38 cellular contexts compared by ENCODE assay signal in the genomic region with DNA sequence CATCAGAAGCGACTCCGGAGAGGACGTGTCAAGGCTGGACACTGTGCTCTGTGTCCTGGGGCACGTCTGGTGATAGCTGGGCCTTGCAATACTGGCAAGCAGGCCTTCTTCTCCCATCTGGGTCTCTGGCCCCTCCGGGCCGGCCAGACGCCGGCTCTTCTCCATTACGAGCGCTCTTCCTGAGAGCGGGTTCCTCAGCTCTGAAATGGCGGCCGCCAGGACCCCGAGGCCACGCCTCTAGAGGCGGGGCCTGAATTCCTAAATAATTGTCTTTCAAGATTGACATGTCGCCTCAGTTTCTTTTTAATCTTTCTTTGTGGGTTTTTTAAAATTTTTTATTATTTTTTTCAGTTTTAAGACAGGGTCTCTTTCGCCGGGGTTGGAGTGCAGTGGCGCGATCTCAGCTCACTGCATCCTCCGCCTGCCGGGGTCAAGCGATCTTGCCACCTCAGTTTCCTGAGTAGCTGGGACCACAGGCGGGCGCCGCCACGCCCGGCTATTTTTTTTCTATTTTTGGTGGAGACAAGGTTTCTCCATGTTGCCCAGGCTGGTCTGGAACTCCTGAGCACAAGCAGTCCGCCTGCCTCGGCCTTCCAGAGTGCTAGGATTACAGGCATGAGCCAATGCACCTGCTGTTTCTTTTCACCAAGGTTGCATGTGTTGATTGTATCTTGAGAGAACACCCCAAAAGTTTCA.
"Had no signal": no experiment of that assay in that cellular context is flagged by ENCODE, and none has a peak within 500 bp of the region (broad histone marks: within the 10 kb centered on the region; RNA-seq: fewer than 3 reads in every experiment).

No MANE protein-coding gene starts in this region.

- H3K4me3 ChIP-seq: cardiac muscle cell, Peyer's patch had no signal

- H3K27me3 ChIP-seq: cardiac muscle cell, Peyer's patch had no signal

- H3K4me3 Mint-ChIP-seq: activated CD8-positive, alpha-beta T cell treated with anti-CD3 and anti-CD28 coated beads for 36 hours; activated naive CD8-positive, alpha-beta T cell treated with anti-CD3 and anti-CD28 coated beads for 36 hours; activated T-cell treated with anti-CD3 and anti-CD28 coated beads, Interleukin-2, amount 50 U/mL, for 72 hours; activated T-helper 17 cell treated with anti-CD3 and anti-CD28 coated beads, Interleukin-2, amount 50 U/mL, for 72 hours; central memory CD8-positive, alpha-beta T cell had no signal

- H3K27me3 Mint-ChIP-seq: activated CD8-positive, alpha-beta T cell treated with anti-CD3 and anti-CD28 coated beads for 36 hours; activated naive CD8-positive, alpha-beta T cell treated with anti-CD3 and anti-CD28 coated beads for 36 hours; activated T-helper 17 cell treated with anti-CD3 and anti-CD28 coated beads, Interleukin-2, amount 50 U/mL, for 72 hours; central memory CD8-positive, alpha-beta T cell had no signal

- H3K9me3 Mint-ChIP-seq: activated T-helper 17 cell treated with anti-CD3 and anti-CD28 coated beads, Interleukin-2, amount 50 U/mL, for 72 hours; central memory CD8-positive, alpha-beta T cell had no signal

- H3K36me3 ChIP-seq: cardiac muscle cell, Peyer's patch had no signal

- ATAC-seq: activated CD8-positive, alpha-beta T cell treated with anti-CD3 and anti-CD28 coated beads for 36 hours; activated T-cell treated with anti-CD3 and anti-CD28 coated beads, Interleukin-2, amount 50 U/mL, for 72 hours; activated T-helper 17 cell treated with anti-CD3 and anti-CD28 coated beads, Interleukin-2, amount 50 U/mL, for 72 hours; PC-3 had no signal

- DNase-seq: activated CD4-positive, alpha-beta T cell treated with anti-CD3 and anti-CD28 coated beads for 1 hour; activated CD4-positive, alpha-beta T cell treated with anti-CD3 and anti-CD28 coated beads for 48 hours; activated CD4-positive, CD25-positive, alpha-beta regulatory T cell; activated CD8-positive, alpha-beta T cell treated with anti-CD3 and anti-CD28 coated beads for 36 hours; activated effector memory CD4-positive, alpha-beta T cell treated with anti-CD3 and anti-CD28 coated beads, Interleukin-2, amount 50 U/mL, for 16 hours; activated naive CD4-positive, alpha-beta T cell; activated naive CD4-positive, alpha-beta T cell treated with anti-CD3 and anti-CD28 coated beads, Interleukin-2, amount 50 U/mL, for 16 hours; activated naive CD8-positive, alpha-beta T cell treated with anti-CD3 and anti-CD28 coated beads for 36 hours; activated T-cell treated with anti-CD3 and anti-CD28 coated beads, Interleukin-2, amount 50 U/mL, for 1 hour; activated T-cell treated with anti-CD3 and anti-CD28 coated beads, Interleukin-2, amount 50 U/mL, for 72 hours; amniotic stem cell; aorta; Kasumi-1; MM.1S; MV-4-11; NCI-H1092 treated with DMSO at 0.1 percent for 48 hours; NCI-H1417; NCI-H146; NCI-H187; NCI-H2029 treated with DMSO at 0.1 percent for 48 hours; NCI-H2107; NCI-H2171; NCI-H510A; NCI-H526; NCI-H748 treated with DMSO at 0.1 percent for 48 hours; NK-92 treated with Interleukin-12 subunit alpha and Interleukin-12 subunit beta, amount 100 ng/mL, for 24 hours; PC-3; Peyer's patch; RPMI8226; SIG-M5; SW 1271; T-helper 1 cell; T-helper 2 cell; T-helper 9 cell had no signal

- H3K4me1 ChIP-seq: Peyer's patch had no signal

- H3K27ac Mint-ChIP-seq: activated CD8-positive, alpha-beta T cell treated with anti-CD3 and anti-CD28 coated beads for 36 hours; activated naive CD8-positive, alpha-beta T cell treated with anti-CD3 and anti-CD28 coated beads for 36 hours; activated T-cell treated with anti-CD3 and anti-CD28 coated beads, Interleukin-2, amount 50 U/mL, for 72 hours; activated T-helper 17 cell treated with anti-CD3 and anti-CD28 coated beads, Interleukin-2, amount 50 U/mL, for 72 hours had no signal

- H3K9me3 ChIP-seq: Peyer's patch had no signal

- H3K27ac ChIP-seq: cardiac muscle cell, Peyer's patch, VCaP had no signal
